In the genomic region with DNA sequence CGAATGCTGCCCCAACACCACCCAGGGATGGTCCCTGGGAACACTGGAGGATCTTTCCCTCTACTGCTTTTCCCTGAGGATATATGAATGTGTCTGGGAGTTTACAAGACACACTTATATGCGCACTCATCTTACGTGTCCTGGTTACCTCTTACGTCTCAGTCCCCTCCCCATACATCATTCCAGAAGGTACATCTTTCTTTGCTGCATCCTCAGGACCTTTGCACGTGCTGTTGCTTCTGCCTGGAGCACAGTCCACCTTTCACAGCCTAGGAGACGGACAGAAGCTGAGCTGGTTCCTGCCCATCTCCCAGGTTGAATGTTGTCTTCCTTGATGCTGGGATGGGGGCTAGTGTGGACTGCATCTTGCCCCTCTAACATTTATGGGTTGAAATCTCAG, we compare ENCODE assay signal across 18 cellular contexts.
DNase-seq lines count a peak whose midpoint lies in the region; ATAC-seq, FAIRE-seq and TF ChIP-seq lines count a peak whose summit lies in the region.
"Had no signal": no experiment of that assay in that cellular context is flagged by ENCODE, and none has a peak within 500 bp of the region (broad histone marks: within the 10 kb centered on the region; RNA-seq: fewer than 3 reads in every experiment).

No MANE protein-coding gene starts in this region.

- DNase-seq in HTR-8/SVneo (ENCODE audit: insufficient read length, low spot score) (no peak), kidney (peak; percentile 4), mammary epithelial cell (no peak), HAP-1 (ENCODE audit: low spot score in 2 of 2) (no peak)
- no peak for DNase-seq in activated CD4-positive, alpha-beta T cell treated with anti-CD3 and anti-CD28 coated beads for 48 hours
- DNase-seq in activated T-cell treated with anti-CD3 and anti-CD28 coated beads, Interleukin-2, amount 50 U/mL, for 4 hours = no peak
- DNase-seq: BE2C; CD4-positive, alpha-beta memory T cell; DMS79; GM23248; H7 had no signal

- no peak overlapping the region for H3K4me2 ChIP-seq in mammary epithelial cell (ENCODE audit: insufficient read depth, low read depth, low read length)

- H3K27ac ChIP-seq in kidney (ENCODE audit: low read depth in 2 of 2, low read length in 2 of 2) (no peak overlapping the region), rectal smooth muscle tissue (ENCODE audit: low read depth, low read length) (peak overlapping the region; percentile 47), mammary epithelial cell (ENCODE audit: insufficient read depth, low read depth, low read length) (no peak overlapping the region)
- H3K27ac ChIP-seq: C4-2B, GM23248, HL-60 had no signal

- in situ Hi-C loops in mammary epithelial cell (cut with MboI; ENCODE audit: low sequenced_read_pairs in 2 of 2) = no loop called here
- in situ Hi-C loops in HAP-1 (cut with MboI; ENCODE audit: low sequenced_read_pairs) = no loop called here

- no peaks in the 10 kb centered on the region for H3K4me1 Mint-ChIP-seq in activated T-cell treated with anti-CD3 and anti-CD28 coated beads, Interleukin-2, amount 50 U/mL, for 4 hours (ENCODE audit: low read depth)
- H3K4me1 Mint-ChIP-seq: CD4-positive, alpha-beta memory T cell; IgD-negative memory B cell had no signal

- intact Hi-C loops in kidney (cut with DNase I) = no loop called here
- intact Hi-C loops in mammary epithelial cell (cut with micrococcal nuclease) = no loop called here

- H3K9ac ChIP-seq in kidney (ENCODE audit: low read length in 2 of 2) = no peak overlapping the region
- H3K9ac ChIP-seq in rectal smooth muscle tissue (ENCODE audit: low read length) = no peak overlapping the region
- H3K9ac ChIP-seq in mammary epithelial cell (ENCODE audit: insufficient read depth, low read length) = no peak overlapping the region
- H3K9ac ChIP-seq: GM23248 had no signal

- no peaks in the 10 kb centered on the region for H3K79me2 ChIP-seq in mammary epithelial cell (ENCODE audit: insufficient read depth, low read length)

- no peaks in the 10 kb centered on the region for H3K27me3 ChIP-seq in rectal smooth muscle tissue (ENCODE audit: control insufficient read depth, insufficient read depth, low read length)
- no peaks in the 10 kb centered on the region for H3K27me3 ChIP-seq in mammary epithelial cell (ENCODE audit: insufficient read depth, low read length)
- peaks cover 17% of the 10 kb centered on the region; the same call in 1 of the 2 replicates for H3K27me3 ChIP-seq in HAP-1 (ENCODE audit: low read depth)
- H3K27me3 ChIP-seq: BE2C had no signal

- no TSS peak for BruUV-seq in mammary epithelial cell (replicated peaks; lab: Mats Ljungman, UMichigan)

- no peaks in the 10 kb centered on the region for H3K36me3 Mint-ChIP-seq in activated T-cell treated with anti-CD3 and anti-CD28 coated beads, Interleukin-2, amount 50 U/mL, for 4 hours (ENCODE audit: insufficient read depth)
- H3K36me3 Mint-ChIP-seq: CD4-positive, alpha-beta memory T cell; IgD-negative memory B cell had no signal

- TF ChIP-seq CTCF in kidney (IDR thresholded peaks at IDR 0.05; ENCODE audit: borderline replicate concordance, extremely low read depth, insufficient read depth) (no peak), mammary epithelial cell (conservative IDR thresholded peaks at IDR 0.05 in 1 of 2, IDR thresholded peaks at IDR 0.05 in 1 of 2; ENCODE audit: extremely low read depth in 1 of 2, insufficient read depth in 1 of 2, low read depth in 1 of 2, low read length in 2 of 2) (no peak)

- no peaks in the 10 kb centered on the region for H4K20me1 ChIP-seq in mammary epithelial cell (ENCODE audit: insufficient read depth, low read length)

- H3K36me3 ChIP-seq in kidney (ENCODE audit: control insufficient read depth in 1 of 2, insufficient read depth in 2 of 2, low read length in 2 of 2) (no peaks in the 10 kb centered on the region), rectal smooth muscle tissue (ENCODE audit: control insufficient read depth, insufficient read depth, low read length) (no peaks in the 10 kb centered on the region), mammary epithelial cell (ENCODE audit: insufficient read depth, low read length) (no peaks in the 10 kb centered on the region), HAP-1 (replicated peaks) (no peaks in the 10 kb centered on the region)
- H3K36me3 ChIP-seq: BE2C had no signal

- no peak overlapping the region for H3K4me3 Mint-ChIP-seq in activated T-cell treated with anti-CD3 and anti-CD28 coated beads, Interleukin-2, amount 50 U/mL, for 4 hours
- H3K4me3 Mint-ChIP-seq: CD4-positive, alpha-beta memory T cell; IgD-negative memory B cell had no signal

- H3K9me3 ChIP-seq in kidney (ENCODE audit: control insufficient read depth in 1 of 2, low read length in 2 of 2) (peaks cover 0 to 10% of the 10 kb centered on the region in 2 donors), mammary epithelial cell (replicated peaks; ENCODE audit: insufficient read depth, low read length) (peaks cover 8% of the 10 kb centered on the region), HAP-1 (no peaks in the 10 kb centered on the region)

- H2AFZ ChIP-seq in mammary epithelial cell (ENCODE audit: low read depth, low read length) = no peak overlapping the region
- H2AFZ ChIP-seq: GM23248 had no signal

- H3K27me3 Mint-ChIP-seq in activated T-cell treated with anti-CD3 and anti-CD28 coated beads, Interleukin-2, amount 50 U/mL, for 4 hours (ENCODE audit: low read depth) = peaks cover 11% of the 10 kb centered on the region

- CTCF ChIA-PET in mammary epithelial cell (lab: Charles Lee; ENCODE audit: low non-redundant PET) = no interaction called here

- peak; percentile 9 for FAIRE-seq in HTR-8/SVneo (lab: Jason Lieb, UNC)
- FAIRE-seq in kidney (lab: Jason Lieb, UNC) = no peak
- FAIRE-seq: A204.1, GM12878, GM18507 had no signal

- no peak for ATAC-seq in activated T-cell treated with anti-CD3 and anti-CD28 coated beads, Interleukin-2, amount 50 U/mL, for 4 hours
- ATAC-seq: GM12878 had no signal

- dilution Hi-C loops in mammary epithelial cell (cut with HindIII; ENCODE audit: low sequenced_read_pairs) = no loop called here

- H3K4me1 ChIP-seq in kidney (ENCODE audit: control insufficient read depth in 1 of 2, insufficient read depth in 1 of 2, low read depth in 1 of 2, low read length in 2 of 2) (no peaks in the 10 kb centered on the region), rectal smooth muscle tissue (ENCODE audit: control insufficient read depth, insufficient read depth, low read length) (no peaks in the 10 kb centered on the region), mammary epithelial cell (ENCODE audit: insufficient read depth, low read length) (no peaks in the 10 kb centered on the region), HAP-1 (peaks cover 5% of the 10 kb centered on the region; the same call in 1 of the 2 replicates)

- peaks cover 11% of the 10 kb centered on the region for H3K9me3 Mint-ChIP-seq in activated T-cell treated with anti-CD3 and anti-CD28 coated beads, Interleukin-2, amount 50 U/mL, for 4 hours

- 64% methylated on average over 6 of the region's 6 CpGs for WGBS in mammary epithelial cell (ENCODE audit: low coverage, missing lambda C conversion rate)

- H3K4me3 ChIP-seq in kidney (ENCODE audit: low read length in 2 of 2) = no peak overlapping the region
- no peak overlapping the region for H3K4me3 ChIP-seq in rectal smooth muscle tissue (ENCODE audit: low read length)
- no peak overlapping the region for H3K4me3 ChIP-seq in mammary epithelial cell (replicated peaks in 1 of 3; ENCODE audit: insufficient read depth in 1 of 3, low read depth in 2 of 3, low read length in 3 of 3)
- H3K4me3 ChIP-seq in HAP-1 = no peak overlapping the region
- H3K4me3 ChIP-seq: GM12878, GM23248 had no signal
